Comparison of ENCODE assay signal across 10 cellular contexts in the genomic region with DNA sequence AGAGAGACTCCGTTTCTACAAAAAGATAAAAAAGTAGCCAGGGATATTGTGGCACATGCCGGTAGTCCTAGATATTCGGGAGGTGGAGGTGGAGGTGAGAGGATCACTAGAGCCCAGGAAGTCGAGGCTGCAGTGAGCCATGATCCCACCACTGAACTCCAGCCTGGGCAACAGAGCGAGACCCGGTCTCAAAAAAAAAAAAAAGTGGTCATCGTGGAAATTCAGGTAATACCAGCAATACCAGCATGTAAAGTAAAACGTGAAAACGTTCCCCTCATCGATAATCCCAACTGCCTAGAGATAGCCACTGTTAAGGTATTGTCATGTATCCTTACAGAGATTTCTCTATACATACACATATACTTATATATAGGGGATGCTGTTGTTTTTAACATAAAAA. TPM values are rescaled to one million over a fixed set of nuclear protein-coding genes. Genes with fewer than 3 reads are reported as not detected.
DNase-seq lines count a peak whose midpoint lies in the region; ATAC-seq and TF ChIP-seq lines count a peak whose summit lies in the region.
"Had no signal": no experiment of that assay in that cellular context is flagged by ENCODE, and none has a peak within 500 bp of the region (broad histone marks: within the 10 kb centered on the region; RNA-seq: fewer than 3 reads in every experiment).

No MANE protein-coding gene starts in this region.

- peak overlapping the region in 1 of 2 donors; percentile 91 for H3K9ac ChIP-seq in duodenal mucosa (ENCODE audit: low read depth in 1 of 2, low read length in 2 of 2)
- H3K9ac ChIP-seq in neural progenitor cell = peak overlapping the region; percentile 81

- no peak for TF ChIP-seq POLR2A in NB4 (IDR thresholded peaks at IDR 0.05; ENCODE audit: extremely low read depth, insufficient read length)

- no peak overlapping the region for H2AFZ ChIP-seq in neural progenitor cell (replicated peaks)

- no peak overlapping the region for H3K27ac ChIP-seq in duodenal mucosa (ENCODE audit: low read depth, low read length)
- H3K27ac ChIP-seq in neural progenitor cell = no peak overlapping the region

- TF ChIP-seq CTCF in NB4 (IDR thresholded peaks at IDR 0.05; ENCODE audit: low read depth, low read length) = no peak
- TF ChIP-seq CTCF in neural progenitor cell (IDR thresholded peaks at IDR 0.05) = no peak

- H3K27me3 ChIP-seq in duodenal mucosa (ENCODE audit: control insufficient read depth in 1 of 2, insufficient read depth in 2 of 2, low read length in 2 of 2) = no peaks in the 10 kb centered on the region
- no peaks in the 10 kb centered on the region for H3K27me3 ChIP-seq in neural progenitor cell

- H3K4me3 ChIP-seq in GM08714 (ENCODE audit: low read length) (peak overlapping the region; percentile 78), NB4 (ENCODE audit: low read depth, low read length) (peak overlapping the region; percentile 94), duodenal mucosa (ENCODE audit: low read depth in 1 of 2, low read length in 2 of 2) (peak overlapping the region; percentile 84 to 94), neural progenitor cell (peak overlapping the region; percentile 59)

- no peak for DNase-seq in NB4 (ENCODE audit: low read depth)
- no peak for DNase-seq in neural progenitor cell (ENCODE audit: low spot score)
- DNase-seq in ecto neural progenitor cell (ENCODE audit: low spot score) = no peak
- DNase-seq in NCI-H446 treated with DMSO at 0.1 percent for 48 hours (lab: John Stamatoyannopoulos, UW) = no peak
- DNase-seq: activated gamma-delta T cell, NCI-H1436 treated with DMSO at 0.1 percent for 48 hours had no signal

- H3K9me3 Mint-ChIP-seq in neural progenitor cell = peaks cover 3% of the 10 kb centered on the region

- peaks cover 2% of the 10 kb centered on the region for H3K36me3 Mint-ChIP-seq in neural progenitor cell

- no peaks in the 10 kb centered on the region for H4K20me1 ChIP-seq in neural progenitor cell (ENCODE audit: low read depth)

- no peak overlapping the region for H3K27ac Mint-ChIP-seq in neural progenitor cell

- no peak for ATAC-seq in GM21576 (IDR thresholded peaks at IDR 0.05; ENCODE audit: unreplicated experiment)
- no peak for ATAC-seq in GM21447 (IDR thresholded peaks at IDR 0.05; ENCODE audit: unreplicated experiment)

- H3K4me2 ChIP-seq in neural progenitor cell = peak overlapping the region; percentile 74

- H3K9me3 ChIP-seq in duodenal mucosa (ENCODE audit: control insufficient read depth in 1 of 2, low read length in 2 of 2) (no peaks in the 10 kb centered on the region), neural progenitor cell (ENCODE audit: low read depth) (no peaks in the 10 kb centered on the region)

- H3K27me3 Mint-ChIP-seq in neural progenitor cell (ENCODE audit: insufficient read depth, low read depth) = peaks cover 2% of the 10 kb centered on the region

- H3K4me1 ChIP-seq in duodenal mucosa (ENCODE audit: control insufficient read depth in 1 of 2, insufficient read depth in 2 of 2, low read length in 2 of 2) (peaks cover 5 to 7% of the 10 kb centered on the region in 2 donors), neural progenitor cell (no peaks in the 10 kb centered on the region)

- peaks cover 59% of the 10 kb centered on the region for H3K79me2 ChIP-seq in neural progenitor cell (ENCODE audit: low read depth)

- peaks cover 3% of the 10 kb centered on the region for H3F3A ChIP-seq in neural progenitor cell (ENCODE audit: low read depth)

- peak overlapping the region; percentile 93 for H3K4me3 Mint-ChIP-seq in neural progenitor cell

- H3K4me1 Mint-ChIP-seq in neural progenitor cell = peaks cover 5% of the 10 kb centered on the region

- H3K36me3 ChIP-seq in duodenal mucosa (ENCODE audit: control insufficient read depth in 1 of 2, insufficient read depth in 2 of 2, low read length in 2 of 2) = no peaks in the 10 kb centered on the region
- no peaks in the 10 kb centered on the region for H3K36me3 ChIP-seq in neural progenitor cell

RNA-seq across cellular contexts. Expression of a gene that starts 1.5 kb away (rescaled TPM):
- 55.1 and 70.0 TPM in 2 replicates for total RNA-seq in neural progenitor cell (ENCODE audit: low replicate concordance)

RNA-seq across cellular contexts. Expression of a gene that starts 5.6 kb away (rescaled TPM):
- total RNA-seq in neural progenitor cell (ENCODE audit: low replicate concordance) = 285 and 500 TPM in 2 replicates

RNA-seq across cellular contexts. Expression of a gene that starts 16.8 kb away (rescaled TPM):
- 4.4 and 5.1 TPM in 2 replicates for total RNA-seq in neural progenitor cell (ENCODE audit: low replicate concordance)
